ENCODE assay signal across 1 cellular context in genomic region chr1:24186993-24187790, GRCh38.
TF ChIP-seq lines count a peak whose summit lies in the region.

Gene IFNLR1, minus strand, starts transcription at chr1:24187289. Its CDS starts 41 bp downstream, at chr1:24187248.

TF ChIP-seq in HEK293, 187 proteins besides CTCF, POLR2A, EP300 and RAD21 (continued from another document and continues in another):
- TF ChIP-seq ZNF518A (tag by site-specific recombination; conservative IDR thresholded peaks at IDR 0.05; ENCODE audit: low read depth) (no peak), ZSCAN16 (tag by site-specific recombination; IDR thresholded peaks at IDR 0.05) (no peak), ZNF639 (tag by site-specific recombination; IDR thresholded peaks at IDR 0.05) (no peak), ZNF513 (tag by site-specific recombination; IDR thresholded peaks at IDR 0.05) (no peak), ZBTB8A (tag by site-specific recombination; IDR thresholded peaks at IDR 0.05) (0 out of 2 replicates have a peak, but pooled peaks have one; percentile 39), ZNF610 (tag by site-specific recombination; IDR thresholded peaks at IDR 0.05; ENCODE audit: borderline replicate concordance) (no peak; the same call in 1 of the 2 replicates), ZBTB48 (tag by site-specific recombination; IDR thresholded peaks at IDR 0.05) (no peak), ZNF280D (tag by site-specific recombination; IDR thresholded peaks at IDR 0.05) (no peak), ZNF202 (tag by site-specific recombination; IDR thresholded peaks at IDR 0.05; ENCODE audit: borderline replicate concordance) (no peak), ZNF426 (tag by site-specific recombination; IDR thresholded peaks at IDR 0.05) (no peak), ZBTB10 (tag by site-specific recombination; IDR thresholded peaks at IDR 0.05) (0 out of 2 replicates have a peak, but pooled peaks have one; percentile 19), ZNF391 (tag by site-specific recombination; IDR thresholded peaks at IDR 0.05; ENCODE audit: borderline replicate concordance, low read depth) (peak; percentile 30; the same call in 1 of the 2 replicates), KLF17 (tag by site-specific recombination; IDR thresholded peaks at IDR 0.05) (peak; percentile 52; the same call in 1 of the 2 replicates), ZNF664 (tag by site-specific recombination; IDR thresholded peaks at IDR 0.05) (no peak), ZNF747 (tag by site-specific recombination; IDR thresholded peaks at IDR 0.05) (no peak), ZNF274 (IDR thresholded peaks at IDR 0.05; ENCODE audit: low read length) (no peak), ZNF274 (tag by site-specific recombination; IDR thresholded peaks at IDR 0.05; ENCODE audit: borderline replicate concordance) (no peak), ZNF777 (tag by site-specific recombination; IDR thresholded peaks at IDR 0.05; ENCODE audit: borderline replicate concordance) (no peak), AEBP2 (tag by site-specific recombination; IDR thresholded peaks at IDR 0.05; ENCODE audit: borderline replicate concordance) (no peak), ZNF324 (tag by site-specific recombination; IDR thresholded peaks at IDR 0.05) (peak; percentile 53; the same call in 1 of the 2 replicates), YY2 (tag by site-specific recombination; IDR thresholded peaks at IDR 0.05) (no peak), ZNF792 (tag by site-specific recombination; IDR thresholded peaks at IDR 0.05) (no peak), PRDM2 (tag by site-specific recombination; IDR thresholded peaks at IDR 0.05; ENCODE audit: borderline replicate concordance) (no peak), ZBTB1 (tag by site-specific recombination; IDR thresholded peaks at IDR 0.05) (no peak), ZNF214 (tag by site-specific recombination; IDR thresholded peaks at IDR 0.05; ENCODE audit: borderline replicate concordance) (no peak), ZNF521 (tag by site-specific recombination; IDR thresholded peaks at IDR 0.05) (no peak), ZBTB17 (tag by site-specific recombination; IDR thresholded peaks at IDR 0.05) (no peak; the same call in 1 of the 2 replicates), ZNF677 (tag by site-specific recombination; IDR thresholded peaks at IDR 0.05) (no peak), GLI2 (tag by site-specific recombination; IDR thresholded peaks at IDR 0.05; ENCODE audit: borderline replicate concordance, low read depth) (no peak), ZNF560 (tag by site-specific recombination; IDR thresholded peaks at IDR 0.05; ENCODE audit: borderline replicate concordance) (no peak), ZNF404 (tag by site-specific recombination; IDR thresholded peaks at IDR 0.05) (no peak), ZNF350 (tag by site-specific recombination; IDR thresholded peaks at IDR 0.05) (no peak), KLF8 (tag by site-specific recombination; IDR thresholded peaks at IDR 0.05) (peak; percentile 66), ZNF132 (tag by site-specific recombination; IDR thresholded peaks at IDR 0.05; ENCODE audit: borderline replicate concordance) (no peak), BCL11B (tag by site-specific recombination; IDR thresholded peaks at IDR 0.05; ENCODE audit: low read depth) (no peak; the same call in 1 of the 2 replicates)
